Comparison of ENCODE assay signal across 30 cellular contexts in genomic region chr5:12951846-12952245, GRCh38.
"Had no signal": no experiment of that assay in that cellular context is flagged by ENCODE, and none has a peak within 500 bp of the region (broad histone marks: within the 10 kb centered on the region; RNA-seq: fewer than 3 reads in every experiment).

No MANE protein-coding gene starts in this region.

- H3K4me3 ChIP-seq: ascending aorta, coronary artery, dorsolateral prefrontal cortex, esophagus muscularis mucosa, gastroesophageal sphincter, heart right ventricle had no signal

- H3K9me3 Mint-ChIP-seq: activated naive CD8-positive, alpha-beta T cell treated with anti-CD3 and anti-CD28 coated beads, Interleukin-2, amount 10 ng/mL, durations not matched to agents 7 days and 5 days; endodermal cell had no signal

- H3K4me1 ChIP-seq: ascending aorta, esophagus muscularis mucosa, gastroesophageal sphincter, heart right ventricle had no signal

- FAIRE-seq: bronchial epithelial cell had no signal

- H3K36me3 ChIP-seq: ascending aorta, brain microvascular endothelial cell, esophagus muscularis mucosa, gastroesophageal sphincter, heart right ventricle had no signal

- H3K4me1 Mint-ChIP-seq: activated CD4-positive, alpha-beta memory T cell treated with anti-CD3 and anti-CD28 coated beads, Interleukin-2, amount 10 ng/mL, durations not matched to agents 7 days and 5 days; activated CD4-positive, alpha-beta T cell treated with anti-CD3 and anti-CD28 coated beads for 36 hours; activated CD4-positive, alpha-beta T cell treated with anti-CD3 and anti-CD28 coated beads, Interleukin-2, amount 10 ng/mL, durations not matched to agents 7 days and 5 days; activated naive CD4-positive, alpha-beta T cell treated with anti-CD3 and anti-CD28 coated beads, Interleukin-2, amount 10 ng/mL, durations not matched to agents 7 days and 5 days; activated naive CD8-positive, alpha-beta T cell treated with anti-CD3 and anti-CD28 coated beads, Interleukin-2, amount 10 ng/mL, durations not matched to agents 7 days and 5 days; central memory CD8-positive, alpha-beta T cell; endodermal cell had no signal

- DNase-seq: activated CD4-positive, alpha-beta memory T cell treated with anti-CD3 and anti-CD28 coated beads, Interleukin-2, amount 10 ng/mL, durations not matched to agents 7 days and 5 days; activated CD4-positive, alpha-beta T cell treated with anti-CD3 and anti-CD28 coated beads for 36 hours; activated CD4-positive, alpha-beta T cell treated with anti-CD3 and anti-CD28 coated beads, Interleukin-2, amount 10 ng/mL, durations not matched to agents 7 days and 5 days; activated CD4-positive, alpha-beta T cell treated with anti-CD3 and anti-CD28 coated beads, Interleukin-2, amount 50 U/mL, for 4 hours; activated CD4-positive, CD25-positive, alpha-beta regulatory T cell; activated CD4-positive, CD25-positive, alpha-beta regulatory T cell treated with anti-CD3 and anti-CD28 coated beads, Interleukin-2, amount 50 U/mL, for 72 hours; activated CD8-positive, alpha-beta memory T cell treated with anti-CD3 and anti-CD28 coated beads, Interleukin-2, amount 50 U/mL, for 48 hours; activated gamma-delta T cell; activated naive CD4-positive, alpha-beta T cell; activated naive CD4-positive, alpha-beta T cell treated with anti-CD3 and anti-CD28 coated beads, Interleukin-2, amount 10 ng/mL, durations not matched to agents 7 days and 5 days; activated naive CD8-positive, alpha-beta T cell treated with anti-CD3 and anti-CD28 coated beads, Interleukin-2, amount 10 ng/mL, durations not matched to agents 7 days and 5 days; activated T-cell treated with anti-CD3 and anti-CD28 coated beads for 4 hours; activated T-cell treated with anti-CD3 and anti-CD28 coated beads, Interleukin-2, amount 50 U/mL, for 24 hours; activated T-cell treated with anti-CD3 and anti-CD28 coated beads, Interleukin-2, amount 50 U/mL, for 72 hours; brain microvascular endothelial cell; dorsolateral prefrontal cortex; effector memory CD4-positive, alpha-beta T cell; endodermal cell; erythroblast; foreskin melanocyte; heart right ventricle; T-helper 2 cell had no signal

- H3K36me3 Mint-ChIP-seq: activated naive CD4-positive, alpha-beta T cell treated with anti-CD3 and anti-CD28 coated beads, Interleukin-2, amount 10 ng/mL, durations not matched to agents 7 days and 5 days; activated naive CD4-positive, alpha-beta T cell treated with anti-CD3 and anti-CD28 coated beads, Interleukin-2, amount 50 U/mL, for 72 hours; activated naive CD8-positive, alpha-beta T cell treated with anti-CD3 and anti-CD28 coated beads, Interleukin-2, amount 10 ng/mL, durations not matched to agents 7 days and 5 days had no signal

- H3K4me3 Mint-ChIP-seq: activated CD4-positive, alpha-beta memory T cell treated with anti-CD3 and anti-CD28 coated beads, Interleukin-2, amount 10 ng/mL, durations not matched to agents 7 days and 5 days; activated CD4-positive, alpha-beta T cell treated with anti-CD3 and anti-CD28 coated beads for 36 hours; activated CD4-positive, alpha-beta T cell treated with anti-CD3 and anti-CD28 coated beads, Interleukin-2, amount 10 ng/mL, durations not matched to agents 7 days and 5 days; activated naive CD4-positive, alpha-beta T cell treated with anti-CD3 and anti-CD28 coated beads, Interleukin-2, amount 10 ng/mL, durations not matched to agents 7 days and 5 days; activated naive CD8-positive, alpha-beta T cell treated with anti-CD3 and anti-CD28 coated beads, Interleukin-2, amount 10 ng/mL, durations not matched to agents 7 days and 5 days; activated T-cell treated with anti-CD3 and anti-CD28 coated beads, Interleukin-2, amount 50 U/mL, for 24 hours; activated T-cell treated with anti-CD3 and anti-CD28 coated beads, Interleukin-2, amount 50 U/mL, for 72 hours; central memory CD8-positive, alpha-beta T cell; dendritic cell treated with granulocyte-macrophage colony-stimulating factor and Interleukin-4, amounts not matched to agents 40 ng/mL and 50 ng/mL, for 4 days; endodermal cell had no signal

- H3K27me3 ChIP-seq: ascending aorta, brain microvascular endothelial cell, dorsolateral prefrontal cortex, esophagus muscularis mucosa, gastroesophageal sphincter, heart right ventricle had no signal

- H3K27ac ChIP-seq: ascending aorta, brain microvascular endothelial cell, coronary artery, dorsolateral prefrontal cortex, esophagus muscularis mucosa, gastroesophageal sphincter, heart right ventricle had no signal

- H3K27me3 Mint-ChIP-seq: activated CD4-positive, alpha-beta memory T cell treated with anti-CD3 and anti-CD28 coated beads, Interleukin-2, amount 10 ng/mL, durations not matched to agents 7 days and 5 days; activated CD4-positive, alpha-beta T cell treated with anti-CD3 and anti-CD28 coated beads for 36 hours; activated CD4-positive, alpha-beta T cell treated with anti-CD3 and anti-CD28 coated beads, Interleukin-2, amount 10 ng/mL, durations not matched to agents 7 days and 5 days; activated naive CD4-positive, alpha-beta T cell treated with anti-CD3 and anti-CD28 coated beads, Interleukin-2, amount 10 ng/mL, durations not matched to agents 7 days and 5 days; activated naive CD8-positive, alpha-beta T cell treated with anti-CD3 and anti-CD28 coated beads, Interleukin-2, amount 10 ng/mL, durations not matched to agents 7 days and 5 days; activated T-cell treated with anti-CD3 and anti-CD28 coated beads, Interleukin-2, amount 50 U/mL, for 24 hours; central memory CD8-positive, alpha-beta T cell; dendritic cell treated with granulocyte-macrophage colony-stimulating factor and Interleukin-4, amounts not matched to agents 40 ng/mL and 50 ng/mL, for 4 days had no signal

- H3K9me3 ChIP-seq: ascending aorta, esophagus muscularis mucosa, gastroesophageal sphincter, heart right ventricle had no signal

- H3K27ac Mint-ChIP-seq: activated CD4-positive, alpha-beta memory T cell treated with anti-CD3 and anti-CD28 coated beads, Interleukin-2, amount 10 ng/mL, durations not matched to agents 7 days and 5 days; activated CD4-positive, alpha-beta T cell treated with anti-CD3 and anti-CD28 coated beads for 36 hours; activated CD4-positive, alpha-beta T cell treated with anti-CD3 and anti-CD28 coated beads, Interleukin-2, amount 10 ng/mL, durations not matched to agents 7 days and 5 days; activated naive CD4-positive, alpha-beta T cell treated with anti-CD3 and anti-CD28 coated beads, Interleukin-2, amount 10 ng/mL, durations not matched to agents 7 days and 5 days; activated naive CD4-positive, alpha-beta T cell treated with anti-CD3 and anti-CD28 coated beads, Interleukin-2, amount 50 U/mL, for 72 hours; activated naive CD8-positive, alpha-beta T cell treated with anti-CD3 and anti-CD28 coated beads, Interleukin-2, amount 10 ng/mL, durations not matched to agents 7 days and 5 days; activated T-cell treated with anti-CD3 and anti-CD28 coated beads, Interleukin-2, amount 50 U/mL, for 24 hours; activated T-cell treated with anti-CD3 and anti-CD28 coated beads, Interleukin-2, amount 50 U/mL, for 72 hours; dendritic cell treated with granulocyte-macrophage colony-stimulating factor and Interleukin-4, amounts not matched to agents 40 ng/mL and 50 ng/mL, for 4 days; endodermal cell had no signal

- ATAC-seq: activated CD4-positive, alpha-beta T cell treated with anti-CD3 and anti-CD28 coated beads for 36 hours; activated naive CD4-positive, alpha-beta T cell treated with anti-CD3 and anti-CD28 coated beads, Interleukin-2, amount 50 U/mL, for 72 hours; activated T-cell treated with anti-CD3 and anti-CD28 coated beads, Interleukin-2, amount 50 U/mL, for 72 hours; gastroesophageal sphincter; heart right ventricle had no signal
